In genomic region chr21:38912789-38913119, GRCh38 we compare ENCODE assay signal across 1 cellular context.
TF ChIP-seq lines count a peak whose summit lies in the region.

No MANE protein-coding gene starts in this region.

TF ChIP-seq in IMR-90, 13 proteins besides CTCF, POLR2A, EP300 and RAD21 (continued from another document):
- TF ChIP-seq NFE2L2 (IDR thresholded peaks at IDR 0.05; ENCODE audit: low read depth, low read length), result no peak
- no peak for TF ChIP-seq RCOR1 (IDR thresholded peaks at IDR 0.05; ENCODE audit: insufficient replicate concordance, low read length)
- no peak for TF ChIP-seq CEBPB (IDR thresholded peaks at IDR 0.05; ENCODE audit: low read depth, low read length)
- TF ChIP-seq USF2 (IDR thresholded peaks at IDR 0.05; ENCODE audit: low read depth, low read length), result no peak
- no peak for TF ChIP-seq CHD1 (IDR thresholded peaks at IDR 0.05; ENCODE audit: low read depth, low read length)
- TF ChIP-seq FOS (IDR thresholded peaks at IDR 0.05; ENCODE audit: low read depth, low read length), result no peak
